Comparison of ENCODE assay signal across 21 cellular contexts in the genomic region with DNA sequence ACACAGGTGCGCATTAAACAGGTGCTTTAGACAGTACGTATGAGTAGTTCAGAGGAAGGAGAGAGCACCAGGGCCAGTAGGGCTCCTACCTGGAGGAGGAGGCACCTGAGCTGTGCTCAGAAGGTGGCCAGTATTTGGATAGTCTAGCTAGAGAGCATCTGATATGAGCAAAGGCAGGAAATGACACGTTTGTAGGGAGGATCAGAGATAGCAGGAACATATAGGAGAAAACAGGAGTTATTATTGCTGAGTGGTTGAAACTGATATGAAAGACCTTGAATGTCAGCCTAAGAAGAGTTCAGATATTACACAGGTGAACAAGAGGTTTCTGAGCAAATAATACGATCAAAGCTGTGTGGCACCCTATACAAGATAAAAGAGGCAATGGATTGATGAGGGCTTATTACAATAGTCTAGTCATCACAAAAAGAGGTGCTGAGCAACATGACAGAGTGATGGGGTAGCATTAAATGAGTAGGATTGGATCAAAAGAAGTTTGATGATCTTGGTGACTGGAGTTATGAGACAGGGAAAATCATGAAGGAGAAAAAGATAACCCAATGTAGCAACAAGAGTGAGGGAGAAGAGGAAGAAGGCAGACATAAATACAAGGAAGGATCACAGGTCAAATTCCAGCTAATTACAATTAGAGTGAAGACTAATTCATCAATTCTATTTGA.
DNase-seq lines count a peak whose midpoint lies in the region; ATAC-seq, FAIRE-seq and TF ChIP-seq lines count a peak whose summit lies in the region.
"Had no signal": no experiment of that assay in that cellular context is flagged by ENCODE, and none has a peak within 500 bp of the region (broad histone marks: within the 10 kb centered on the region; RNA-seq: fewer than 3 reads in every experiment).

No MANE protein-coding gene starts in this region.

- no peak overlapping the region for H3K14ac ChIP-seq in trophoblast cell (ENCODE audit: low read length)

- TF ChIP-seq CTCF in activated CD8-positive, alpha-beta T cell treated with anti-CD3 and anti-CD28 coated beads for 36 hours (IDR thresholded peaks at IDR 0.05), result no peak
- no peak for TF ChIP-seq CTCF in pancreas (IDR thresholded peaks at IDR 0.05)

- intact Hi-C loops in activated CD8-positive, alpha-beta T cell treated with anti-CD3 and anti-CD28 coated beads for 36 hours (cut with micrococcal nuclease), result no loop called here
- intact Hi-C loops in pancreas (cut with DNase I), result no loop called here

- H3K4me1 Mint-ChIP-seq in activated CD8-positive, alpha-beta T cell treated with anti-CD3 and anti-CD28 coated beads for 36 hours (ENCODE audit: low read depth), result peaks cover 2% of the 10 kb centered on the region
- no peaks in the 10 kb centered on the region for H3K4me1 Mint-ChIP-seq in activated CD8-positive, alpha-beta T cell treated with anti-CD3 and anti-CD28 coated beads, Interleukin-2, amount 10 ng/mL, durations not matched to agents 7 days and 5 days (ENCODE audit: low read depth)
- H3K4me1 Mint-ChIP-seq in activated T-helper 17 cell treated with anti-CD3 and anti-CD28 coated beads, Interleukin-2, amount 50 U/mL, for 72 hours, result peaks cover 8% of the 10 kb centered on the region

- no peak for DNase-seq in activated CD8-positive, alpha-beta T cell treated with anti-CD3 and anti-CD28 coated beads for 36 hours
- no peak for DNase-seq in activated CD8-positive, alpha-beta T cell treated with anti-CD3 and anti-CD28 coated beads, Interleukin-2, amount 10 ng/mL, durations not matched to agents 7 days and 5 days
- DNase-seq in GM12891 (ENCODE audit: insufficient read length, low spot score) (no peak), pancreas (no peak), NCI-H146 treated with DMSO at 0.1 percent for 48 hours (lab: John Stamatoyannopoulos, UW; ENCODE audit: unreplicated experiment) (no peak), trophoblast cell (no peak)
- DNase-seq: ACHN; Calu3; CD4-positive, CD25-positive, alpha-beta regulatory T cell; DMS 273 treated with DMSO at 0.1 percent for 48 hours; DMS79 treated with DMSO at 0.1 percent for 48 hours; EL; HCEC 1CT; HFFc6; KBM-7 had no signal

- no peak overlapping the region for H2BK12ac ChIP-seq in trophoblast cell (ENCODE audit: low read length)

- peak; percentile 20 for ATAC-seq in activated CD8-positive, alpha-beta T cell treated with anti-CD3 and anti-CD28 coated beads for 36 hours
- ATAC-seq in activated CD8-positive, alpha-beta T cell treated with anti-CD3 and anti-CD28 coated beads, Interleukin-2, amount 10 ng/mL, durations not matched to agents 7 days and 5 days, result no peak
- ATAC-seq in activated T-helper 17 cell treated with anti-CD3 and anti-CD28 coated beads, Interleukin-2, amount 50 U/mL, for 72 hours (replicated peaks), result peak; percentile 94
- ATAC-seq in pancreas, result peak; percentile 46 to 70 (median 56)

- no peaks in the 10 kb centered on the region for H3K9me3 ChIP-seq in pancreas
- H3K9me3 ChIP-seq in trophoblast cell (ENCODE audit: insufficient read depth, low read depth, low read length), result no peaks in the 10 kb centered on the region
- H3K9me3 ChIP-seq: BLaER1 treated with 17β-estradiol and CSF1 and Interleukin-3, amounts not matched to agents 10 nM and 100 nM had no signal

- H3K23ac ChIP-seq in trophoblast cell (ENCODE audit: low read length), result no peak overlapping the region

- H3K18ac ChIP-seq in trophoblast cell (ENCODE audit: low read length), result no peak overlapping the region

- no peaks in the 10 kb centered on the region for H3K27me3 ChIP-seq in pancreas
- no peaks in the 10 kb centered on the region for H3K27me3 ChIP-seq in trophoblast cell (ENCODE audit: insufficient read depth, low read length)
- H3K27me3 ChIP-seq: BLaER1 treated with 17β-estradiol and CSF1 and Interleukin-3, amounts not matched to agents 10 nM and 100 nM had no signal

- H3K36me3 ChIP-seq in pancreas, result no peaks in the 10 kb centered on the region
- H3K36me3 ChIP-seq in trophoblast cell (ENCODE audit: control insufficient read depth in 1 of 2, insufficient read depth in 2 of 2, low read length in 2 of 2), result no peaks in the 10 kb centered on the region
- H3K36me3 ChIP-seq: BLaER1 treated with 17β-estradiol and CSF1 and Interleukin-3, amounts not matched to agents 10 nM and 100 nM had no signal

- WGBS in pancreas, 2 donors, result 33 to 40% methylated on average over 4 of the region's 4 CpGs
- WGBS in trophoblast cell (ENCODE audit: extremely low coverage, insufficient coverage, insufficient read length), result no CpG with 5 or more reads among the region's 4 CpGs

- no peak overlapping the region for H3K9ac ChIP-seq in trophoblast cell (ENCODE audit: low read length)
- H3K9ac ChIP-seq: BLaER1 treated with 17β-estradiol and CSF1 and Interleukin-3, amounts not matched to agents 10 nM and 100 nM had no signal

- FAIRE-seq in GM12891 (lab: Jason Lieb, UNC) (peak; percentile 52), pancreas (lab: Jason Lieb, UNC) (no peak)
- FAIRE-seq: G401.6, GM12892, H1 had no signal

- H2AK5ac ChIP-seq in trophoblast cell (ENCODE audit: low read length), result no peak overlapping the region

- H2AFZ ChIP-seq in trophoblast cell (ENCODE audit: insufficient read depth, low read length, poor library complexity), result no peak overlapping the region

- H2BK120ac ChIP-seq in trophoblast cell (ENCODE audit: insufficient read depth, low read length, poor library complexity), result no peak overlapping the region

- H4K8ac ChIP-seq in trophoblast cell (ENCODE audit: low read depth, low read length), result no peak overlapping the region

- H3K9me3 Mint-ChIP-seq in activated CD8-positive, alpha-beta T cell treated with anti-CD3 and anti-CD28 coated beads for 36 hours, result no peaks in the 10 kb centered on the region
- no peaks in the 10 kb centered on the region for H3K9me3 Mint-ChIP-seq in activated CD8-positive, alpha-beta T cell treated with anti-CD3 and anti-CD28 coated beads, Interleukin-2, amount 10 ng/mL, durations not matched to agents 7 days and 5 days (ENCODE audit: insufficient read depth)
- peaks cover 4% of the 10 kb centered on the region for H3K9me3 Mint-ChIP-seq in activated T-helper 17 cell treated with anti-CD3 and anti-CD28 coated beads, Interleukin-2, amount 50 U/mL, for 72 hours
- H3K9me3 Mint-ChIP-seq: CD4-positive, CD25-positive, alpha-beta regulatory T cell; HFFc6 had no signal

- no peak overlapping the region for H4K12ac ChIP-seq in trophoblast cell (ENCODE audit: low read depth, low read length)

- H3K27ac ChIP-seq in pancreas, result no peak overlapping the region
- H3K27ac ChIP-seq in trophoblast cell (ENCODE audit: low read depth, low read length), result no peak overlapping the region
- H3K27ac ChIP-seq: BLaER1 treated with 17β-estradiol and CSF1 and Interleukin-3, amounts not matched to agents 10 nM and 100 nM; HL-60 had no signal

- TF ChIP-seq POLR2A in GM12891 (IDR thresholded peaks at IDR 0.05; ENCODE audit: low read depth, low read length), result no peak

- CTCF ChIA-PET in activated CD8-positive, alpha-beta T cell treated with anti-CD3 and anti-CD28 coated beads for 36 hours (lab: Charles Lee), result no interaction called here
- CTCF ChIA-PET in activated CD8-positive, alpha-beta T cell treated with anti-CD3 and anti-CD28 coated beads, Interleukin-2, amount 10 ng/mL, durations not matched to agents 7 days and 5 days (lab: Charles Lee), result no interaction called here

- POLR2A ChIA-PET in activated CD8-positive, alpha-beta T cell treated with anti-CD3 and anti-CD28 coated beads for 36 hours (lab: Charles Lee), result no interaction called here
- POLR2A ChIA-PET in activated CD8-positive, alpha-beta T cell treated with anti-CD3 and anti-CD28 coated beads, Interleukin-2, amount 10 ng/mL, durations not matched to agents 7 days and 5 days (lab: Charles Lee), result no interaction called here

- H3K4me1 ChIP-seq in pancreas, result peaks cover 8 to 23% (median 11%) of the 10 kb centered on the region in 3 donors
- H3K4me1 ChIP-seq in trophoblast cell (ENCODE audit: control insufficient read depth in 1 of 2, insufficient read depth in 2 of 2, low read length in 2 of 2), result no peaks in the 10 kb centered on the region

- H4K91ac ChIP-seq in trophoblast cell (ENCODE audit: low read depth, low read length), result no peak overlapping the region

- H3K27me3 Mint-ChIP-seq in activated CD8-positive, alpha-beta T cell treated with anti-CD3 and anti-CD28 coated beads for 36 hours, result no peaks in the 10 kb centered on the region
- no peaks in the 10 kb centered on the region for H3K27me3 Mint-ChIP-seq in activated CD8-positive, alpha-beta T cell treated with anti-CD3 and anti-CD28 coated beads, Interleukin-2, amount 10 ng/mL, durations not matched to agents 7 days and 5 days (ENCODE audit: low read depth)
- H3K27me3 Mint-ChIP-seq in activated T-helper 17 cell treated with anti-CD3 and anti-CD28 coated beads, Interleukin-2, amount 50 U/mL, for 72 hours, result no peaks in the 10 kb centered on the region

- H3K79me2 ChIP-seq in trophoblast cell (ENCODE audit: control insufficient read depth, insufficient read depth, low read length, poor library complexity), result no peaks in the 10 kb centered on the region

- no peak overlapping the region for H2BK5ac ChIP-seq in trophoblast cell (ENCODE audit: low read depth, low read length, poor library complexity)

- no peak overlapping the region for H3K4me2 ChIP-seq in trophoblast cell (ENCODE audit: low read length)
- H3K4me2 ChIP-seq: BLaER1 treated with 17β-estradiol and CSF1 and Interleukin-3, amounts not matched to agents 10 nM and 100 nM had no signal

- H3K4me3 Mint-ChIP-seq in activated CD8-positive, alpha-beta T cell treated with anti-CD3 and anti-CD28 coated beads for 36 hours, result no peak overlapping the region
- H3K4me3 Mint-ChIP-seq in activated CD8-positive, alpha-beta T cell treated with anti-CD3 and anti-CD28 coated beads, Interleukin-2, amount 10 ng/mL, durations not matched to agents 7 days and 5 days, result no peak overlapping the region
- no peak overlapping the region for H3K4me3 Mint-ChIP-seq in activated T-helper 17 cell treated with anti-CD3 and anti-CD28 coated beads, Interleukin-2, amount 50 U/mL, for 72 hours
- H3K4me3 Mint-ChIP-seq: CD4-positive, CD25-positive, alpha-beta regulatory T cell; HFFc6 had no signal

- H3K36me3 Mint-ChIP-seq in activated CD8-positive, alpha-beta T cell treated with anti-CD3 and anti-CD28 coated beads for 36 hours (ENCODE audit: low read depth), result no peaks in the 10 kb centered on the region
- no peaks in the 10 kb centered on the region for H3K36me3 Mint-ChIP-seq in activated CD8-positive, alpha-beta T cell treated with anti-CD3 and anti-CD28 coated beads, Interleukin-2, amount 10 ng/mL, durations not matched to agents 7 days and 5 days (ENCODE audit: low read depth)
- no peaks in the 10 kb centered on the region for H3K36me3 Mint-ChIP-seq in activated T-helper 17 cell treated with anti-CD3 and anti-CD28 coated beads, Interleukin-2, amount 50 U/mL, for 72 hours (ENCODE audit: low read depth)
- H3K36me3 Mint-ChIP-seq: CD4-positive, CD25-positive, alpha-beta regulatory T cell had no signal

- H3K4me3 ChIP-seq in pancreas (no peak overlapping the region), trophoblast cell (ENCODE audit: low read depth, low read length) (no peak overlapping the region)
- H3K4me3 ChIP-seq: BLaER1 treated with 17β-estradiol and CSF1 and Interleukin-3, amounts not matched to agents 10 nM and 100 nM had no signal

- no peak overlapping the region for H3K27ac Mint-ChIP-seq in activated CD8-positive, alpha-beta T cell treated with anti-CD3 and anti-CD28 coated beads for 36 hours
- no peak overlapping the region for H3K27ac Mint-ChIP-seq in activated CD8-positive, alpha-beta T cell treated with anti-CD3 and anti-CD28 coated beads, Interleukin-2, amount 10 ng/mL, durations not matched to agents 7 days and 5 days
- H3K27ac Mint-ChIP-seq in activated T-helper 17 cell treated with anti-CD3 and anti-CD28 coated beads, Interleukin-2, amount 50 U/mL, for 72 hours, result peak overlapping the region; percentile 37
- H3K27ac Mint-ChIP-seq: HFFc6 had no signal

- no peak overlapping the region for H3K4ac ChIP-seq in trophoblast cell (ENCODE audit: low read depth, low read length)

- no peaks in the 10 kb centered on the region for H3K79me1 ChIP-seq in trophoblast cell (ENCODE audit: low read length)
